In the genomic region with DNA sequence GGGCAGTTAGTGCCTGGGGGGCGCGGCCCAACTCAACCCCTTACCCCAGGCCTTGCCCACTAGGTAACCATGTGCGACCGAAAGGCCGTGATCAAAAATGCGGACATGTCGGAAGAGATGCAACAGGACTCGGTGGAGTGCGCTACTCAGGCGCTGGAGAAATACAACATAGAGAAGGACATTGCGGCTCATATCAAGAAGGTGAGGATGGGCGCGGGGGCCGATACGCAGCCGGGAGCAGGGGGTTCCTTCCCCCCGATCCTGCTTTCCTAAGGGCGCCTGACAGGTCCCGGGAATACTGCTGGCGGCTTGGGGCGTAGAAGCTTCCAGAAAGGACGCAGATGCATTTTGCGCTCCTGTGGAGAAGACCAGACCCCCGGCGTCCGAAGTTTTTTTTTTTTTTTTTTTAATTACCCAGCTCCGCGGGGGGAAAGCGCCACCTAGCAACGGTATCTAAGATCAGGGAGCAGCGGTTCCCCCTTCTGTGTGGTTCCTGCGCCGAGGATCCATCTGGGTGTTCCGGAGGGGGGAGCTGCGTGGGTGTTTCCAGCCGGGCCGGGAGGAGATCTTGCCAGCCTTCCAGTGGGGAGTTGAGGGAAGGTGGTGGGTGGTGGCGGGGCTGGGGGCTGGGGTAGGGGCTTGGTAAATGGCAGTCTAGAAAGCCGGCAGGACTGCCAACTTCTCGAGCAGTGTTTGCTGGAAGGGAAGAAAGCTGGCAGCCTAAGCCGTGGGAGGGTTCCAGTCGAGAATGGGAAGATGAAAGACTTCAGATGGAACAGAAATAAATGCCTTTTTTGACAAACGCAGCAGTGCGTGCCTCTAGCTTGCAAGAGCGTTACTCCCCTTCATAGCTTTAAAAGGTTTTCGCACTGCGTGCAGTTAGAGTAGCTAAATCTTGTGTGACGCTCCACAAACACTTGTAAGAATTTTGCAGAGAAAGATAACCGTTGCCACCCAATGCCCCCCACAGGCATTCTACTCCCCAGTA, we compare ENCODE assay signal across 8 cellular contexts.
DNase-seq lines count a peak whose midpoint lies in the region; ATAC-seq and TF ChIP-seq lines count a peak whose summit lies in the region.

No MANE protein-coding gene starts in this region.

- H3K4me3 ChIP-seq in astrocyte of the cerebellum (ENCODE audit: low read depth, low read length) (peak overlapping the region; percentile 96), retinal pigment epithelial cell (ENCODE audit: low read length) (peak overlapping the region; percentile 91)

- H3K27ac Mint-ChIP-seq in T-helper 1 cell treated with Interleukin-12 subunit alpha and Interleukin-12 subunit beta and Interleukin-4 antibody, amounts not matched to agents 30 μg/mL and 1 μg/mL, for 36 hours, result peak overlapping the region; percentile 70

- H3K4me1 Mint-ChIP-seq in T-helper 1 cell treated with Interleukin-12 subunit alpha and Interleukin-12 subunit beta and Interleukin-4 antibody, amounts not matched to agents 30 μg/mL and 1 μg/mL, for 36 hours (ENCODE audit: low read depth), result peaks cover 37% of the 10 kb centered on the region

- no peaks in the 10 kb centered on the region for H3K9me3 Mint-ChIP-seq in T-helper 1 cell treated with Interleukin-12 subunit alpha and Interleukin-12 subunit beta and Interleukin-4 antibody, amounts not matched to agents 30 μg/mL and 1 μg/mL, for 36 hours

- no peaks in the 10 kb centered on the region for H3K27me3 Mint-ChIP-seq in T-helper 1 cell treated with Interleukin-12 subunit alpha and Interleukin-12 subunit beta and Interleukin-4 antibody, amounts not matched to agents 30 μg/mL and 1 μg/mL, for 36 hours (ENCODE audit: low read depth)

- ATAC-seq in GM18909 (IDR thresholded peaks at IDR 0.05; ENCODE audit: poor library complexity, unreplicated experiment), result peak; percentile 17

- peak; percentile 92 for DNase-seq in Ammon's horn (ENCODE audit: low spot score)
- peak; percentile 22 for DNase-seq in HuH-7 (ENCODE audit: low spot score)
- DNase-seq in astrocyte of the cerebellum (ENCODE audit: low read depth), result no peak
- peak; percentile 72 to 80 for DNase-seq in hippocampal formation (lab: John Stamatoyannopoulos, UW)
- DNase-seq in retinal pigment epithelial cell (ENCODE audit: low read depth), result no peak
- no peak for DNase-seq in NCI-H1930 (lab: John Stamatoyannopoulos, UW)

- no peak for TF ChIP-seq CTCF in astrocyte of the cerebellum (IDR thresholded peaks at IDR 0.05; ENCODE audit: low read depth, low read length, missing control alignments)
- TF ChIP-seq CTCF in retinal pigment epithelial cell (conservative IDR thresholded peaks at IDR 0.05; ENCODE audit: low read depth, low read length), result peak; percentile 12

- peaks cover 34% of the 10 kb centered on the region for H3K36me3 Mint-ChIP-seq in T-helper 1 cell treated with Interleukin-12 subunit alpha and Interleukin-12 subunit beta and Interleukin-4 antibody, amounts not matched to agents 30 μg/mL and 1 μg/mL, for 36 hours (ENCODE audit: low read depth)

- peak overlapping the region; percentile 97 for H3K4me3 Mint-ChIP-seq in T-helper 1 cell treated with Interleukin-12 subunit alpha and Interleukin-12 subunit beta and Interleukin-4 antibody, amounts not matched to agents 30 μg/mL and 1 μg/mL, for 36 hours

- in situ Hi-C loops in astrocyte of the cerebellum (cut with HindIII; ENCODE audit: low sequenced_read_pairs), result loop anchor here (10.0 kb wide), 1 partner anchor 272 kb away; no protein-coding TSS in a partner anchor

Comparison
In these comparisons a context has a peak if more than half of its experiments do, and no peak if none do; other contexts are left out.
1. DNase-seq: peak in Ammon's horn (single experiment), HuH-7 (single experiment) and hippocampal formation (2 of 2); none in astrocyte of the cerebellum (single experiment), retinal pigment epithelial cell (single experiment) and NCI-H1930 (0 of 2).